ENCODE assay signal across 1 cellular context in the genomic region with DNA sequence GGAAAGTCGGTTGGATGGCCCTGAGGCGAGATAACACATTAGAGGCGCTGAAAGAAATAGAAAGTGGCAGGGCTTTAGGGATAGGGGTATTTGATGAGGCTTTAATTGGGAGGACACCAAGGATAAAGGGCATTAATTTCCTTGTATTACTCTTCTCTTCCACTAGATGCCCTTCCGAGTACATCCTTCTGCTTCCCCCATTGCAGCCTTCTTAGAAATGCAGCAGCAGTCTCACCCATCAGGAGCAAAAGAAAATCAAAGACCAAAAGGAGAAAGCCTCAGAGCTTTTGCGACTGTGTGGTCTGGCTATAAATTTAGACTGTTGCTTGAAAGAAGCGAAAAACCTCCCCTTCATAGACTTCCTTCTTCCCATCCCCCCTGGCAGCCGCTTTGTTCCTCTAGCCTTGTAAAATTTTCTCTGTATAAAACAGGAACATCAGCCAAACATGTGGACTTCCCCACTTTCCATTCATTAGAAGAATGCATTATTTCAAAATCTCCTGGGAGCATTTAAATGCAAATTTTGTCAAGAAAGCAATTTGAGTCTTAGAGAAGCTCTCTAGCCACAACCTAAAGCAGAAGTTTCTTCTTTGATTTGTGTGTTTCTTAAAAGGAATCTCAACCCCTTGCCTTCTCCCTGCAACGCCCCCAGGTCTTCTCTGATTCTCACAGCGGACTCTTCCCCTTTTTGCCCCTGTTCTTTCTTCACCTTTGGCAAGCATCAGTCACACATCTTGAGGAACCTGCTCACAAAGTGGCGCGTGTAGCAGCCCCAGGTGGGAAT.
TF ChIP-seq lines count a peak whose summit lies in the region.

No MANE protein-coding gene starts in this region.

TF ChIP-seq in endothelial cell of umbilical vein, 7 proteins besides CTCF, POLR2A, EP300 and RAD21 (continued from another document):
- TF ChIP-seq, protein P1, sequence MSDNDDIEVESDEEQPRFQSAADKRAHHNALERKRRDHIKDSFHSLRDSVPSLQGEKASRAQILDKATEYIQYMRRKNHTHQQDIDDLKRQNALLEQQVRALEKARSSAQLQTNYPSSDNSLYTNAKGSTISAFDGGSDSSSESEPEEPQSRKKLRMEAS (IDR thresholded peaks at IDR 0.05; ENCODE audit: insufficient read depth, insufficient read length): no peak
- TF ChIP-seq MYC (IDR thresholded peaks at IDR 0.05; ENCODE audit: low read depth, low read length): no peak
- no peak for TF ChIP-seq JUN (IDR thresholded peaks at IDR 0.05; ENCODE audit: borderline replicate concordance, insufficient read depth, insufficient read length, low read depth)
- TF ChIP-seq POLR2AphosphoS5 (IDR thresholded peaks at IDR 0.05; ENCODE audit: insufficient read depth, low read depth, low read length): no peak
- TF ChIP-seq EZH2 (IDR thresholded peaks at IDR 0.05; ENCODE audit: borderline replicate concordance, low read depth, low read length, severe bottlenecking): no peak
